Comparison of ENCODE assay signal across 19 cellular contexts in the genomic region with DNA sequence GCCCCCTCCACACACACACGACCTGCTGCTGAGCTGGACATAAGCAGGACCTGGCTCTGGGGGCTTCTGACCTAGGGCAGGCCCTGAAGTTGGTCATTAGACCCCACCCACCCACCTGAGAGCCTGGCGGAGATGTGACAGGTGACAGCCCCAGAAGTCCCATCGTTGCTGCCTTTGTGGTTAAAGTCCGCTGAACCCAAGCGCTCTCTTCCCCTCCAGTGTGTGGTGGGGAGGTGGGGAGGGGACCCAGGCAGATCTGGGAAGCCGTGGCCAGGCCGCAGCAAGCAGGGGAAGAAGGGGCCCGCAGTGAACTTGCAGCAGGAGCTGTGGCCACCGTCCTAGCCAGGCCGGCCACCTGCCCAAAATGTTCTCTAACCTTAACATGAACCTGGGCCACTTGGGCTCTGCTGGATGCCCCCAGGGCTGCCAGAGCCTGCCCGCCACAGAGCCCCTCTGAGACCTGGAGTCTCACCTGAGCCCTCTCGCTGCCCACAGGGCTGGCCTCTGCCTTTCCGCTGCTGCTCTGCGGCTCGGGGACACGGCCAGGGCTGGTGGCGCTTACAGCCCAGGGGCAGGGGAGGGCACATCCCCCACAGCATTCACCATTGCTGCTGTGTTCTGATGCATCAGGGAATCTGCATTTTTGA.
"Had no signal": no experiment of that assay in that cellular context is flagged by ENCODE, and none has a peak within 500 bp of the region (broad histone marks: within the 10 kb centered on the region; RNA-seq: fewer than 3 reads in every experiment).

No MANE protein-coding gene starts in this region.

- H3K9ac ChIP-seq: parathyroid adenoma had no signal

- H3K4me3 ChIP-seq: body of pancreas, colonic mucosa, left ventricle myocardium inferior, stomach, testis, upper lobe of right lung had no signal

- DNase-seq: activated CD4-positive, alpha-beta T cell treated with anti-CD3 and anti-CD28 coated beads, Interleukin-2, amount 10 ng/mL, durations not matched to agents 7 days and 5 days; activated CD8-positive, alpha-beta T cell treated with anti-CD3 and anti-CD28 coated beads, Interleukin-2, amount 10 ng/mL, durations not matched to agents 7 days and 5 days; activated naive CD4-positive, alpha-beta T cell treated with anti-CD3 and anti-CD28 coated beads for 36 hours; activated T-cell treated with anti-CD3 and anti-CD28 coated beads, Interleukin-2, amount 50 U/mL, for 24 hours; body of pancreas; central memory CD4-positive, alpha-beta T cell; colonic mucosa; erythroblast; foreskin melanocyte; hypothalamus; left ventricle myocardium inferior; natural killer cell; stimulated activated CD4-positive, alpha-beta T cell treated with anti-CD3 and anti-CD28 coated beads, Interleukin-2, amount 100 ng/mL, for 48 hours; stomach; T1000; testis; upper lobe of right lung had no signal

- H3K4me1 ChIP-seq: colonic mucosa, parathyroid adenoma had no signal

- H3K27me3 ChIP-seq: body of pancreas, colonic mucosa, stomach, testis, upper lobe of right lung had no signal

- H3K36me3 ChIP-seq: colonic mucosa, left ventricle myocardium inferior, neutrophil, stomach, upper lobe of right lung had no signal

- H3K9me3 ChIP-seq: body of pancreas, colonic mucosa, left ventricle myocardium inferior, neutrophil, stomach, testis, upper lobe of right lung had no signal

- ATAC-seq: activated CD8-positive, alpha-beta T cell treated with anti-CD3 and anti-CD28 coated beads, Interleukin-2, amount 10 ng/mL, durations not matched to agents 7 days and 5 days; body of pancreas; natural killer cell; upper lobe of right lung had no signal

- H3K27ac ChIP-seq: body of pancreas, colonic mucosa, neutrophil, parathyroid adenoma, testis, upper lobe of right lung had no signal
